Comparison of ENCODE assay signal across 8 cellular contexts in genomic region chr3:133506215-133506901, GRCh38.
DNase-seq lines count a peak whose midpoint lies in the region; ATAC-seq and TF ChIP-seq lines count a peak whose summit lies in the region.

No MANE protein-coding gene starts in this region.

- H3K27ac Mint-ChIP-seq in activated T-cell treated with anti-CD3 and anti-CD28 coated beads, Interleukin-2, amount 50 U/mL, for 24 hours: peak overlapping the region; percentile 83

- H3K4me1 Mint-ChIP-seq in activated T-cell treated with anti-CD3 and anti-CD28 coated beads, Interleukin-2, amount 50 U/mL, for 24 hours (ENCODE audit: low read depth): peaks cover 14% of the 10 kb centered on the region

- peak overlapping the region; percentile 55 for H3K4me3 Mint-ChIP-seq in activated T-cell treated with anti-CD3 and anti-CD28 coated beads, Interleukin-2, amount 50 U/mL, for 24 hours

- no peaks in the 10 kb centered on the region for H3K27me3 Mint-ChIP-seq in activated T-cell treated with anti-CD3 and anti-CD28 coated beads, Interleukin-2, amount 50 U/mL, for 24 hours

- no peaks in the 10 kb centered on the region for H3K27me3 ChIP-seq in liver (ENCODE audit: control insufficient read depth in 4 of 4, insufficient read depth in 4 of 4, low read length in 3 of 4)

- H3K9ac ChIP-seq in liver (ENCODE audit: low read depth in 1 of 2, low read length in 2 of 2): peak overlapping the region; percentile 27 to 79

- H3K4me3 ChIP-seq in WI38 (ENCODE audit: low read depth, low read length) (peak overlapping the region; percentile 5; the same call in 1 of the 2 replicates), liver (ENCODE audit: low read depth in 1 of 3, low read length in 3 of 3) (peak overlapping the region; percentile 14 to 58 (median 21))

- H3K27ac ChIP-seq in liver (ENCODE audit: low read depth in 1 of 2, low read length in 2 of 2): peak overlapping the region; percentile 65 to 74

- peak; percentile 85 for ATAC-seq in HG03025 (IDR thresholded peaks at IDR 0.05; ENCODE audit: low FRiP score, unreplicated experiment)

- no peaks in the 10 kb centered on the region for H3K9me3 ChIP-seq in liver (ENCODE audit: control insufficient read depth in 4 of 4, low read length in 3 of 4)

- DNase-seq in activated T-cell treated with anti-CD3 and anti-CD28 coated beads, Interleukin-2, amount 50 U/mL, for 24 hours: no peak
- no peak for DNase-seq in activated T-cell treated with anti-CD3 and anti-CD28 coated beads, Interleukin-2, amount 50 U/mL, for 1 hour
- DNase-seq in DMS 273 treated with DMSO at 0.1 percent for 48 hours (lab: John Stamatoyannopoulos, UW) (no peak), NCI-H1417 (lab: John Stamatoyannopoulos, UW) (no peak), mucosa of gallbladder (ENCODE audit: low spot score) (no peak)

- no peaks in the 10 kb centered on the region for H3K36me3 ChIP-seq in liver (ENCODE audit: control insufficient read depth in 4 of 4, insufficient read depth in 3 of 4, low read depth in 1 of 4, low read length in 3 of 4)

- peaks cover 4 to 30% (median 27%) of the 10 kb centered on the region in 4 donors for H3K4me1 ChIP-seq in liver (ENCODE audit: control insufficient read depth in 4 of 4, insufficient read depth in 4 of 4, low read length in 3 of 4)

- TF ChIP-seq CTCF in WI38 (IDR thresholded peaks at IDR 0.05; ENCODE audit: low read depth, low read length) (no peak), liver (IDR thresholded peaks at IDR 0.05; ENCODE audit: low read depth, low read length, missing input control) (no peak)

- peaks cover 2% of the 10 kb centered on the region for H3K9me3 Mint-ChIP-seq in activated T-cell treated with anti-CD3 and anti-CD28 coated beads, Interleukin-2, amount 50 U/mL, for 24 hours

- no peak for TF ChIP-seq RAD21 in liver (IDR thresholded peaks at IDR 0.05)

- WGBS in liver: 16% methylated on average over 9 of the region's 9 CpGs

- H3K36me3 Mint-ChIP-seq in activated T-cell treated with anti-CD3 and anti-CD28 coated beads, Interleukin-2, amount 50 U/mL, for 24 hours (ENCODE audit: low read depth): no peaks in the 10 kb centered on the region

TF ChIP-seq in liver, 16 proteins besides CTCF, POLR2A, EP300 and RAD21:
- no peak for TF ChIP-seq TAF1 (conservative IDR thresholded peaks at IDR 0.05)
- peak; percentile 76 for TF ChIP-seq NR2F2 (IDR thresholded peaks at IDR 0.05)
- TF ChIP-seq EGR1 (IDR thresholded peaks at IDR 0.05; ENCODE audit: low read depth in 2 of 2): no peak
- TF ChIP-seq FOXA2 (IDR thresholded peaks at IDR 0.05): no peak
- TF ChIP-seq SP1 (IDR thresholded peaks at IDR 0.05): no peak
- TF ChIP-seq HNF4A (conservative IDR thresholded peaks at IDR 0.05): peak; percentile 22 to 43
- peak; percentile 60 to 75 for TF ChIP-seq RXRA (IDR thresholded peaks at IDR 0.05)
- TF ChIP-seq YY1 (IDR thresholded peaks at IDR 0.05): no peak
